17 cellular contexts compared by ENCODE assay signal in the genomic region with DNA sequence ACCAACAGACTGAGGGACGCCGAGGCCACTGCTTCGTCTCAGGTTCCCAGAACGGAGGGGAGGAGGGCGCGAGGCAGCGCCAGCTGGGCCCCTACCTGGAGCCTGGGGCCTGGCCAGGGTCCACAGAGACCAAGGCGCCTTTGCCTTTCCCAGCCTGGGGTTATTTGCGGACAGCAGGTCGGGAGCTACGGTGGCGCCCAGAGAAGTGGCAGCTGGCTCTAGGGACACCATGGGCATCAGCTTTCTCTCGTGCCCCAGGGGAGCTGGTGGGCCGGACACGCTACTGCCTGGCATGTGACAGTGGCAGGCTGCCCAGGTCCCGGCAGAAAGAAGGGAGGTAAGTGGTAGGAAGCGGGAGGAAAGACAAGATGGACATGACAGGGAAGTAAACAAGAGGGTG. TPM values are rescaled to one million over a fixed set of nuclear protein-coding genes. Genes with fewer than 3 reads are reported as not detected.
A peak's percentile ranks its signal among the peaks of the same experiment; 100 is the strongest.
DNase-seq lines count a peak whose midpoint lies in the region; ATAC-seq and TF ChIP-seq lines count a peak whose summit lies in the region.
"Had no signal": no experiment of that assay in that cellular context is flagged by ENCODE, and none has a peak within 500 bp of the region (broad histone marks: within the 10 kb centered on the region; RNA-seq: fewer than 3 reads in every experiment).

No MANE protein-coding gene starts in this region.

- no peak overlapping the region for H3K4me3 Mint-ChIP-seq in natural killer cell
- H3K4me3 Mint-ChIP-seq: activated CD4-positive, alpha-beta memory T cell treated with anti-CD3 and anti-CD28 coated beads, Interleukin-2, amount 10 ng/mL, durations not matched to agents 7 days and 5 days had no signal

- H3K9me3 Mint-ChIP-seq in natural killer cell: no peaks in the 10 kb centered on the region
- H3K9me3 Mint-ChIP-seq: activated CD4-positive, alpha-beta memory T cell treated with anti-CD3 and anti-CD28 coated beads, Interleukin-2, amount 10 ng/mL, durations not matched to agents 7 days and 5 days; activated T-helper 2 cell treated with anti-CD3 and anti-CD28 coated beads, Interferon-gamma antibody, Interleukin-2, Interleukin-4, amounts not matched to agents 10 μg/mL and 5 μg/mL and 100 μg/mL, durations not matched to agents 14 hours and 24 hours and 36 hours had no signal

- peak overlapping the region; percentile 12 for H3K27ac ChIP-seq in cingulate gyrus (ENCODE audit: low read depth, low read length)
- H3K27ac ChIP-seq: SJSA1, suprapubic skin had no signal

- intact Hi-C loops in natural killer cell (cut with micrococcal nuclease): no loop called here

- ATAC-seq in natural killer cell: no peak
- ATAC-seq in GM19351 (IDR thresholded peaks at IDR 0.05; ENCODE audit: unreplicated experiment): no peak

- no peaks in the 10 kb centered on the region for H3K27me3 Mint-ChIP-seq in natural killer cell (ENCODE audit: low read depth in 2 of 2)
- H3K27me3 Mint-ChIP-seq: activated CD4-positive, alpha-beta memory T cell treated with anti-CD3 and anti-CD28 coated beads, Interleukin-2, amount 10 ng/mL, durations not matched to agents 7 days and 5 days had no signal

- no peaks in the 10 kb centered on the region for H3K36me3 Mint-ChIP-seq in natural killer cell

- DNase-seq in COR-L47 (lab: John Stamatoyannopoulos, UW): peak; percentile 41
- DNase-seq in NCI-H2107 (lab: John Stamatoyannopoulos, UW): peak; percentile 73
- DNase-seq in natural killer cell: no peak
- no peak for DNase-seq in stimulated activated CD4-positive, alpha-beta T cell treated with anti-CD3 and anti-CD28 coated beads, Interleukin-1b, Interleukin-23, amount 100 ng/mL, for 48 hours
- no peak for DNase-seq in CD1c-positive myeloid dendritic cell (ENCODE audit: extremely low spot score)
- no peak for DNase-seq in GDM1 (lab: John Stamatoyannopoulos, UW)
- DNase-seq: activated CD4-positive, alpha-beta memory T cell treated with anti-CD3 and anti-CD28 coated beads, Interleukin-2, amount 10 ng/mL, durations not matched to agents 7 days and 5 days; effector CD4-positive, alpha-beta T cell; mesenchymal stem cell; MV-4-11; occipital lobe had no signal

- no peak for TF ChIP-seq CTCF in natural killer cell (IDR thresholded peaks at IDR 0.05)

- peaks cover 49 to 71% of the 10 kb centered on the region in 2 donors for H3K4me1 Mint-ChIP-seq in natural killer cell
- H3K4me1 Mint-ChIP-seq: activated CD4-positive, alpha-beta memory T cell treated with anti-CD3 and anti-CD28 coated beads, Interleukin-2, amount 10 ng/mL, durations not matched to agents 7 days and 5 days had no signal

- peak overlapping the region; percentile 49 to 64 for H3K27ac Mint-ChIP-seq in natural killer cell
- H3K27ac Mint-ChIP-seq: activated CD4-positive, alpha-beta memory T cell treated with anti-CD3 and anti-CD28 coated beads, Interleukin-2, amount 10 ng/mL, durations not matched to agents 7 days and 5 days; activated T-helper 2 cell treated with anti-CD3 and anti-CD28 coated beads, Interferon-gamma antibody, Interleukin-2, Interleukin-4, amounts not matched to agents 10 μg/mL and 5 μg/mL and 100 μg/mL, durations not matched to agents 14 hours and 24 hours and 36 hours had no signal

RNA-seq across cellular contexts. Expression of a gene that starts 19.0 kb away (rescaled TPM):
- 100 to 1,000 TPM; 234 to 292 (median 261) TPM for total RNA-seq in natural killer cell

RNA-seq across cellular contexts. Expression of a gene that starts 39.6 kb away (rescaled TPM):
- 1 to 10 TPM; 1.2 to 1.8 (median 1.2) TPM for total RNA-seq in natural killer cell
- total RNA-seq: activated CD4-positive, alpha-beta memory T cell treated with anti-CD3 and anti-CD28 coated beads, Interleukin-2, amount 10 ng/mL, durations not matched to agents 7 days and 5 days; SJSA1 had no signal

RNA-seq across cellular contexts. Expression of a gene that starts 47.9 kb away (rescaled TPM):
- total RNA-seq in natural killer cell: not detected
- total RNA-seq: activated CD4-positive, alpha-beta memory T cell treated with anti-CD3 and anti-CD28 coated beads, Interleukin-2, amount 10 ng/mL, durations not matched to agents 7 days and 5 days; activated T-helper 2 cell treated with anti-CD3 and anti-CD28 coated beads, Interferon-gamma antibody, Interleukin-2, Interleukin-4, amounts not matched to agents 10 μg/mL and 5 μg/mL and 100 μg/mL, durations not matched to agents 14 hours and 24 hours and 36 hours; astrocyte; SJSA1; suprapubic skin had no signal

Comparison
In these comparisons a context has a peak if more than half of its experiments do, and no peak if none do; other contexts are left out.
1. DNase-seq: peak in COR-L47 (single experiment) and NCI-H2107 (single experiment); none in natural killer cell (single experiment), stimulated activated CD4-positive, alpha-beta T cell treated with anti-CD3 and anti-CD28 coated beads, Interleukin-1b, Interleukin-23, amount 100 ng/mL, for 48 hours (single experiment), CD1c-positive myeloid dendritic cell (single experiment) and GDM1 (single experiment).